ENCODE assay signal across 11 cellular contexts in the genomic region with DNA sequence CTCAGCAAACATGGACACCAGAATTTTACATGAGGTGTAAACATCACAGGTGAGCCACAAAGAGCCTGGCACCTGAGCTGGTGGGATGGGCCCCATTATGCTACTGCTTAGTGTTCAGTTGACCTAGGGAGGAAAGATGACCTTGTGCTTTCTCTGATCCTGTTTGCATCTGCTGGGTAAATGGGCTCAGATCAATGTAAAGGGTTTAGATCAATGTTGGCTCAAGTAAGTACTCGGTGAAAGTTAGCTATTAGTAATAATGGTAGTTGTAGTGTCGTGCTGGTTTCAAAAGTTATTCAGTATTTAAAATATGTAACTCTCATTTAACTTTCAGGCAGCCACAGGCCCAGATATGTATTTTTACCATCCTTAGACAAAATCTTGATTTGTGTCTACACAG. TPM values are rescaled to one million over a fixed set of nuclear protein-coding genes. Genes with fewer than 3 reads are reported as not detected.
DNase-seq lines count a peak whose midpoint lies in the region; ATAC-seq and TF ChIP-seq lines count a peak whose summit lies in the region.
"Had no signal": no experiment of that assay in that cellular context is flagged by ENCODE, and none has a peak within 500 bp of the region (broad histone marks: within the 10 kb centered on the region; RNA-seq: fewer than 3 reads in every experiment).

No MANE protein-coding gene starts in this region.

- peaks cover 22% of the 10 kb centered on the region for H3K4me1 Mint-ChIP-seq in stimulated activated naive CD8-positive, alpha-beta T cell treated with anti-CD3 and anti-CD28 coated beads, Interleukin-15, Interleukin-2, amounts not matched to agents 100 ng/mL and 50 ng/mL, for 24 hours (ENCODE audit: low read depth)
- no peaks in the 10 kb centered on the region for H3K4me1 Mint-ChIP-seq in chondrocyte (ENCODE audit: low read depth)

- no peak for DNase-seq in stimulated activated naive CD8-positive, alpha-beta T cell treated with anti-CD3 and anti-CD28 coated beads, Interleukin-15, Interleukin-2, amounts not matched to agents 100 U/mL and 50 U/mL, for 24 hours
- DNase-seq in NCI-H345 (lab: John Stamatoyannopoulos, UW) = no peak
- no peak for DNase-seq in chondrocyte (ENCODE audit: low spot score)
- no peak for DNase-seq in NCI-H1048 (lab: John Stamatoyannopoulos, UW)
- no peak for DNase-seq in NCI-H187 treated with DMSO at 0.1 percent for 48 hours (lab: John Stamatoyannopoulos, UW)
- DNase-seq: colonic mucosa; PC-3; stimulated activated CD4-positive, alpha-beta T cell treated with anti-CD3 and anti-CD28 coated beads, Interleukin-4, amount 100 ng/mL, for 1 hour had no signal

- peaks cover 3% of the 10 kb centered on the region for H3K9me3 Mint-ChIP-seq in stimulated activated naive CD8-positive, alpha-beta T cell treated with anti-CD3 and anti-CD28 coated beads, Interleukin-15, Interleukin-2, amounts not matched to agents 100 ng/mL and 50 ng/mL, for 24 hours
- peaks cover 3% of the 10 kb centered on the region for H3K9me3 Mint-ChIP-seq in chondrocyte (ENCODE audit: low read depth)

- H3K27ac Mint-ChIP-seq in stimulated activated naive CD8-positive, alpha-beta T cell treated with anti-CD3 and anti-CD28 coated beads, Interleukin-15, Interleukin-2, amounts not matched to agents 100 ng/mL and 50 ng/mL, for 24 hours = peak overlapping the region; percentile 19
- H3K27ac Mint-ChIP-seq in chondrocyte (ENCODE audit: unreplicated experiment) = no peak overlapping the region

- peaks cover 33% of the 10 kb centered on the region for H3K36me3 Mint-ChIP-seq in stimulated activated naive CD8-positive, alpha-beta T cell treated with anti-CD3 and anti-CD28 coated beads, Interleukin-15, Interleukin-2, amounts not matched to agents 100 ng/mL and 50 ng/mL, for 24 hours (ENCODE audit: low read depth)
- peaks cover 3% of the 10 kb centered on the region for H3K36me3 Mint-ChIP-seq in chondrocyte (ENCODE audit: low read depth)

- no peak for TF ChIP-seq CTCF in chondrocyte (IDR thresholded peaks at IDR 0.05)

- no peak overlapping the region for H3K4me3 Mint-ChIP-seq in stimulated activated naive CD8-positive, alpha-beta T cell treated with anti-CD3 and anti-CD28 coated beads, Interleukin-15, Interleukin-2, amounts not matched to agents 100 ng/mL and 50 ng/mL, for 24 hours
- H3K4me3 Mint-ChIP-seq in chondrocyte (ENCODE audit: unreplicated experiment) = no peak overlapping the region

- no peak for ATAC-seq in stimulated activated naive CD8-positive, alpha-beta T cell treated with anti-CD3 and anti-CD28 coated beads, Interleukin-15, Interleukin-2, amounts not matched to agents 100 U/mL and 50 U/mL, for 24 hours
- ATAC-seq in HG02571 (IDR thresholded peaks at IDR 0.05; ENCODE audit: unreplicated experiment) (peak; percentile 54), HG03565 (IDR thresholded peaks at IDR 0.05; ENCODE audit: unreplicated experiment) (peak; percentile 54)
- ATAC-seq: PC-3 had no signal

- no peaks in the 10 kb centered on the region for H3K27me3 Mint-ChIP-seq in stimulated activated naive CD8-positive, alpha-beta T cell treated with anti-CD3 and anti-CD28 coated beads, Interleukin-15, Interleukin-2, amounts not matched to agents 100 ng/mL and 50 ng/mL, for 24 hours
- H3K27me3 Mint-ChIP-seq in chondrocyte (ENCODE audit: low read depth) = no peaks in the 10 kb centered on the region

RNA-seq across cellular contexts. Expression of a gene that starts 19.8 kb away (rescaled TPM):
- total RNA-seq in chondrocyte = 3.7 to 6.8 TPM (median 4.3 TPM) in 3 replicates

RNA-seq across cellular contexts. Expression of a gene that starts 55.9 kb away (rescaled TPM):
- total RNA-seq in chondrocyte = 68.0 to 75.4 TPM (median 70.2 TPM) in 3 replicates
